In the genomic region with DNA sequence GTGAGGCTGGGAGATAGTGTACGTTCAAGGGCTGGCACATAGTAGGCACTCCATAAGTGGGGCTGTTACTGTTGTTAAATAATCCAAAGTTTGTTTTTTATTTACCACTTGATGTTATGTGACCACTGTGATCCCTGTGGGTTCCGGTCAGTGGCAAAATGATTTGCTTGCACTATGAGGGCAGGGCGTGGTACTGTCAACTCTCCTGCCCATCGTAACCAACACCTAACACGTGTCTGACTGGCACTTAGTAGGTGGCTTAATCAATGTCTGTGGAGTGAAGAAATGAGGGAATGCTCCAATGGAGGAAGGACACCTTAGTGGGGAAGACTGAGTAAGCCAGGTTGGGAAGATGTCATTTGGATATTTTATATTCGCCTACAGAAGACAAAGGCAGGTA, we compare ENCODE assay signal across 20 cellular contexts. TPM values are rescaled to one million over a fixed set of nuclear protein-coding genes. Genes with fewer than 3 reads are reported as not detected.
A peak's percentile ranks its signal among the peaks of the same experiment; 100 is the strongest.
DNase-seq lines count a peak whose midpoint lies in the region; ATAC-seq, FAIRE-seq and TF ChIP-seq lines count a peak whose summit lies in the region.
"Had no signal": no experiment of that assay in that cellular context is flagged by ENCODE, and none has a peak within 500 bp of the region (broad histone marks: within the 10 kb centered on the region; RNA-seq: fewer than 3 reads in every experiment).

No MANE protein-coding gene starts in this region.

- in situ Hi-C loops in HepG2 (cut with HindIII; ENCODE audit: extremely low pct_ligation_motif_present, low pct_unique_long_range_greater_than_20kb), result no loop called here

- H3K36me3 ChIP-seq in HepG2 (replicated peaks in 1 of 2; ENCODE audit: control insufficient read depth in 1 of 2, insufficient read depth in 2 of 2, low read length in 2 of 2), result no peaks in the 10 kb centered on the region
- no peaks in the 10 kb centered on the region for H3K36me3 ChIP-seq in right lobe of liver
- no peaks in the 10 kb centered on the region for H3K36me3 ChIP-seq in osteoblast (ENCODE audit: insufficient read depth, low read length)
- H3K36me3 ChIP-seq in adrenal gland (replicated peaks in 1 of 2), result no peaks in the 10 kb centered on the region

- TF ChIP-seq CTCF in HepG2 (CRISPR knock-in tag; IDR thresholded peaks at IDR 0.05), result no peak
- no peak for TF ChIP-seq CTCF in right lobe of liver (IDR thresholded peaks at IDR 0.05)
- TF ChIP-seq CTCF in endothelial cell (IDR thresholded peaks at IDR 0.05; ENCODE audit: unreplicated experiment), result no peak
- no peak for TF ChIP-seq CTCF in osteoblast (IDR thresholded peaks at IDR 0.05; ENCODE audit: extremely low read depth, low read depth, low read length)
- no peak for TF ChIP-seq CTCF in adrenal gland (IDR thresholded peaks at IDR 0.05)

- POLR2A ChIA-PET in HepG2 (lab: Yijun Ruan, JAX), result no interaction called here

- no peak for TF ChIP-seq RAD21 in HepG2 (CRISPR knock-in tag; IDR thresholded peaks at IDR 0.05)

- H3K79me2 ChIP-seq in HepG2 (ENCODE audit: insufficient read depth, low read length), result no peaks in the 10 kb centered on the region
- no peaks in the 10 kb centered on the region for H3K79me2 ChIP-seq in osteoblast (ENCODE audit: insufficient read depth, low read length)

- H3K9ac ChIP-seq in HepG2 (ENCODE audit: insufficient read depth, low read depth, low read length), result no peak overlapping the region

- H3K9me3 ChIP-seq in HepG2 (ENCODE audit: low read length) (no peaks in the 10 kb centered on the region), right lobe of liver (no peaks in the 10 kb centered on the region), osteoblast (ENCODE audit: low read depth, low read length) (no peaks in the 10 kb centered on the region), adrenal gland (replicated peaks in 1 of 3) (no peaks in the 10 kb centered on the region)
- H3K9me3 ChIP-seq: A549 had no signal

- H3K4me2 ChIP-seq in HepG2 (ENCODE audit: low read depth, low read length), result no peak overlapping the region
- H3K4me2 ChIP-seq in osteoblast (ENCODE audit: insufficient read depth, low read length), result no peak overlapping the region
- H3K4me2 ChIP-seq: A549 had no signal

- TF ChIP-seq EP300 in HepG2 (IDR thresholded peaks at IDR 0.05; ENCODE audit: low read depth in 2 of 2, low read length in 2 of 2) (no peak), HepG2 (CRISPR knock-in tag; IDR thresholded peaks at IDR 0.05; ENCODE audit: borderline replicate concordance) (no peak)

- no peak for ATAC-seq in HepG2
- ATAC-seq in right lobe of liver, result no peak
- no peak for ATAC-seq in HG02678 (IDR thresholded peaks at IDR 0.05; ENCODE audit: unreplicated experiment)
- ATAC-seq: A549; CD8-positive, alpha-beta T cell had no signal

- H3K4me3 ChIP-seq in HepG2 (replicated peaks in 1 of 3; ENCODE audit: insufficient read depth in 1 of 3, low read depth in 2 of 3, low read length in 3 of 3) (no peak overlapping the region), right lobe of liver (no peak overlapping the region), osteoblast (ENCODE audit: insufficient read depth, low read length) (no peak overlapping the region), adrenal gland (no peak overlapping the region)
- H3K4me3 ChIP-seq: A549 had no signal

- H2AFZ ChIP-seq in HepG2 (ENCODE audit: low read length) (no peak overlapping the region), osteoblast (ENCODE audit: low read length) (no peak overlapping the region)

- no TSS peak for BruUV-seq in HepG2 (replicated peaks; lab: Mats Ljungman, UMichigan)

- H4K20me1 ChIP-seq in HepG2 (ENCODE audit: insufficient read depth, low read length) (no peaks in the 10 kb centered on the region), osteoblast (ENCODE audit: insufficient read depth, low read length) (no peaks in the 10 kb centered on the region)

- H3K27me3 Mint-ChIP-seq in endothelial cell (ENCODE audit: unreplicated experiment), result peaks cover 2% of the 10 kb centered on the region

- peaks cover 22% of the 10 kb centered on the region for H3K36me3 Mint-ChIP-seq in endothelial cell (ENCODE audit: low read depth, unreplicated experiment)
- H3K36me3 Mint-ChIP-seq: CD8-positive, alpha-beta T cell had no signal

- no peaks in the 10 kb centered on the region for H3K9me3 Mint-ChIP-seq in endothelial cell (ENCODE audit: unreplicated experiment)

- peaks cover 29% of the 10 kb centered on the region for H3K4me1 Mint-ChIP-seq in endothelial cell (ENCODE audit: unreplicated experiment)

- peaks cover 2 to 12% of the 10 kb centered on the region in 2 experiments; a peak in 4 of 5 replicates for H3K27me3 ChIP-seq in HepG2 (ENCODE audit: control insufficient read depth in 1 of 2, insufficient read depth in 2 of 2, low read length in 2 of 2)
- H3K27me3 ChIP-seq in right lobe of liver, result no peaks in the 10 kb centered on the region
- H3K27me3 ChIP-seq in osteoblast (ENCODE audit: insufficient read depth, low read length), result peaks cover 16% of the 10 kb centered on the region
- no peaks in the 10 kb centered on the region for H3K27me3 ChIP-seq in adrenal gland

- H3K4me1 ChIP-seq in HepG2 (ENCODE audit: insufficient read depth, low read length) (0 out of 2 replicates have a peak, but pooled peaks cover 6% of the 10 kb centered on the region), right lobe of liver (no peaks in the 10 kb centered on the region), osteoblast (ENCODE audit: insufficient read depth, low read length) (no peaks in the 10 kb centered on the region), adrenal gland (replicated peaks in 1 of 2) (no peaks in the 10 kb centered on the region)
- H3K4me1 ChIP-seq: A549 had no signal

- TF ChIP-seq POLR2A in HepG2 (IDR thresholded peaks at IDR 0.05; ENCODE audit: insufficient read depth in 1 of 2, low read depth in 2 of 2, low read length in 2 of 2) (no peak), right lobe of liver (IDR thresholded peaks at IDR 0.05) (no peak), adrenal gland (IDR thresholded peaks at IDR 0.05) (no peak)

- no peak overlapping the region for H3K27ac ChIP-seq in HepG2 (ENCODE audit: extremely low read length, insufficient read depth, low read length)
- H3K27ac ChIP-seq in right lobe of liver, result no peak overlapping the region
- no peak overlapping the region for H3K27ac ChIP-seq in osteoblast (ENCODE audit: low read depth, low read length)
- no peak overlapping the region for H3K27ac ChIP-seq in adrenal gland
- H3K27ac ChIP-seq: 22Rv1, A549, HL-60 had no signal

- DNase-seq in HepG2 (ENCODE audit: low spot score) (no peak), right lobe of liver (no peak), endothelial cell (ENCODE audit: low spot score) (no peak), osteoblast (ENCODE audit: insufficient read length, low spot score, missing footprints) (peak; percentile 25), T1000 (lab: John Stamatoyannopoulos, UW) (no peak), adrenal gland (no peak)
- DNase-seq: AML-193; Calu3; CD8-positive, alpha-beta T cell; DMS79 treated with DMSO at 0.1 percent for 48 hours; GF-D8; H9; IMR-90 had no signal

- intact Hi-C loops in HepG2 (cut with micrococcal nuclease; ENCODE audit: unreplicated experiment), result no loop called here
- intact Hi-C loops in right lobe of liver (cut with DNase I), result no loop called here
- intact Hi-C loops in adrenal gland (cut with DNase I), result no loop called here

- CTCF ChIA-PET in HepG2 (lab: Yijun Ruan, JAX; ENCODE audit: low intra/inter-chr PET ratio, low total read pairs), result no interaction called here

- FAIRE-seq in HepG2 (lab: Jason Lieb, UNC), result no peak
- FAIRE-seq: A549, H1 had no signal

- H3K4me3 Mint-ChIP-seq in endothelial cell (ENCODE audit: unreplicated experiment), result peak overlapping the region; percentile 72
- H3K4me3 Mint-ChIP-seq: CD8-positive, alpha-beta T cell; H9 had no signal

- H3K27ac Mint-ChIP-seq in endothelial cell (ENCODE audit: unreplicated experiment), result no peak overlapping the region
- H3K27ac Mint-ChIP-seq: CD8-positive, alpha-beta T cell; H9 had no signal

- 67% methylated on average over 6 of the region's 6 CpGs for WGBS in HepG2 (ENCODE audit: low lambda C conversion rate)
- WGBS in right lobe of liver (ENCODE audit: insufficient coverage, low coverage, low lambda C conversion rate, missing lambda C conversion rate), result 69% methylated on average over 6 of the region's 6 CpGs
- 85 to 94% (median 88%) methylated on average over 6 of the region's 6 CpGs for WGBS in adrenal gland, 4 donors

RNA-seq across cellular contexts. Expression of gene ADORA1, which starts 14.6 kb away (rescaled TPM):
- total RNA-seq in HepG2 (2016; rRNA removed; fragmentation: Illumina TruSeq; extraction: Trizol), result 0.08 and 0.11 TPM in 2 replicates
- total RNA-seq in HepG2 (2016; cell fraction: cytosol; rRNA removed; fragmentation: Illumina TruSeq; extraction: Trizol; ENCODE audit: low read depth), result not detected in 2 replicates
- total RNA-seq in HepG2 (2016; cell fraction: insoluble cytoplasmic fraction; rRNA removed; fragmentation: Illumina TruSeq; extraction: Trizol), result 0.15 TPM in 1 of 2 replicates, not detected in the other
- total RNA-seq in HepG2 (2016; cell fraction: membrane; rRNA removed; fragmentation: Illumina TruSeq; extraction: Trizol), result 0.10 TPM in 1 of 2 replicates, not detected in the other
- 0.22 TPM in 1 of 2 replicates, not detected in the other for total RNA-seq in HepG2 (2016; cell fraction: nucleus; rRNA removed; fragmentation: Illumina TruSeq; extraction: Trizol)
- not detected in 2 replicates for polyA plus RNA-seq in HepG2 (2011; rRNA removed)
- polyA plus RNA-seq in HepG2 (2011; cell fraction: cytosol; rRNA removed), result not detected in 2 replicates
- polyA plus RNA-seq in HepG2 (2011; cell fraction: nucleus; rRNA removed), result not detected in 2 replicates
- not detected in 2 replicates for polyA plus RNA-seq in HepG2 (2012)
- not detected in 2 replicates for polyA plus RNA-seq in HepG2 (2016; cell fraction: cytosol; fragmentation: Illumina TruSeq; extraction: Trizol; ENCODE audit: low read depth)
- 0.11 TPM in 1 of 2 replicates, not detected in the other for polyA plus RNA-seq in HepG2 (2016; cell fraction: insoluble cytoplasmic fraction; fragmentation: Illumina TruSeq; extraction: Trizol; ENCODE audit: low read depth)
- not detected in 2 replicates for polyA plus RNA-seq in HepG2 (2016; cell fraction: membrane; fragmentation: Illumina TruSeq; extraction: Trizol; ENCODE audit: low read depth)
- 0.17 TPM in 1 of 2 replicates, not detected in the other for polyA plus RNA-seq in HepG2 (2016; cell fraction: nucleus; fragmentation: Illumina TruSeq; extraction: Trizol; ENCODE audit: insufficient read depth, low read depth)
- 0.72 TPM in 1 of 2 replicates, not detected in the other for polyA minus RNA-seq in HepG2 (2011; rRNA and poly(A)+ RNA removed; ENCODE audit: low replicate concordance)
- polyA minus RNA-seq in HepG2 (2011; cell fraction: cytosol; rRNA and poly(A)+ RNA removed), result not detected in 2 replicates
- not detected in 2 replicates for polyA minus RNA-seq in HepG2 (2011; cell fraction: nucleus; rRNA and poly(A)+ RNA removed)
- total RNA-seq in right lobe of liver, result under 1 TPM in 5 of 6 experiments, not detected in 1; 0.31 to 0.78 (median 0.39) TPM
- 16.3 TPM for total RNA-seq in endothelial cell (ENCODE audit: unreplicated experiment)
- total RNA-seq in osteoblast, result 4.0 and 9.1 TPM in 2 replicates
- total RNA-seq in adrenal gland, result 1 to 10 TPM in 1 of 8 donors, under 1 TPM in 7; 0.14 to 1.7 (median 0.66) TPM
- under 1 TPM; 0.47 to 0.56 (median 0.49) TPM for polyA plus RNA-seq in adrenal gland
- total RNA-seq: CD8-positive, alpha-beta T cell had no signal

RNA-seq across cellular contexts. Expression of gene MYBPH, which starts 33.5 kb away (rescaled TPM):
- total RNA-seq in HepG2 (2016; rRNA removed; fragmentation: Illumina TruSeq; extraction: Trizol) (not detected in 2 replicates), right lobe of liver (under 1 TPM in 1 of 6 experiments, not detected in 5; 0.12 TPM), endothelial cell (ENCODE audit: unreplicated experiment) (not detected), osteoblast (under 0.01 and 0.29 TPM in 2 replicates), adrenal gland (not detected)
- not detected in 2 replicates for total RNA-seq in HepG2 (2016; cell fraction: cytosol; rRNA removed; fragmentation: Illumina TruSeq; extraction: Trizol; ENCODE audit: low read depth)
- total RNA-seq in HepG2 (2016; cell fraction: insoluble cytoplasmic fraction; rRNA removed; fragmentation: Illumina TruSeq; extraction: Trizol), result not detected in 2 replicates
- total RNA-seq in HepG2 (2016; cell fraction: membrane; rRNA removed; fragmentation: Illumina TruSeq; extraction: Trizol), result not detected in 2 replicates
- total RNA-seq in HepG2 (2016; cell fraction: nucleus; rRNA removed; fragmentation: Illumina TruSeq; extraction: Trizol), result not detected in 2 replicates
- polyA plus RNA-seq in HepG2 (2011; rRNA removed) (0.04 TPM in 1 of 2 replicates, not detected in the other), adrenal gland (under 1 TPM in 1 of 3 donors, not detected in 2; 0.64 TPM)
- polyA plus RNA-seq in HepG2 (2011; cell fraction: cytosol; rRNA removed), result not detected in 2 replicates
- polyA plus RNA-seq in HepG2 (2011; cell fraction: nucleus; rRNA removed), result not detected in 2 replicates
- polyA plus RNA-seq in HepG2 (2012), result not detected in 2 replicates
- not detected in 2 replicates for polyA plus RNA-seq in HepG2 (2016; cell fraction: cytosol; fragmentation: Illumina TruSeq; extraction: Trizol; ENCODE audit: low read depth)
- polyA plus RNA-seq in HepG2 (2016; cell fraction: insoluble cytoplasmic fraction; fragmentation: Illumina TruSeq; extraction: Trizol; ENCODE audit: low read depth), result not detected in 2 replicates
- polyA plus RNA-seq in HepG2 (2016; cell fraction: membrane; fragmentation: Illumina TruSeq; extraction: Trizol; ENCODE audit: low read depth), result not detected in 2 replicates
- polyA plus RNA-seq in HepG2 (2016; cell fraction: nucleus; fragmentation: Illumina TruSeq; extraction: Trizol; ENCODE audit: insufficient read depth, low read depth), result not detected in 2 replicates
- not detected in 2 replicates for polyA minus RNA-seq in HepG2 (2011; rRNA and poly(A)+ RNA removed; ENCODE audit: low replicate concordance)
- not detected in 2 replicates for polyA minus RNA-seq in HepG2 (2011; cell fraction: cytosol; rRNA and poly(A)+ RNA removed)
- polyA minus RNA-seq in HepG2 (2011; cell fraction: nucleus; rRNA and poly(A)+ RNA removed), result not detected in 2 replicates
- total RNA-seq: Calu3; CD8-positive, alpha-beta T cell; H1; H9; HT1080; IMR-90 had no signal
- polyA plus RNA-seq: A549, BJ, H1, IMR-90 had no signal

RNA-seq across cellular contexts. Expression of gene CHI3L1, which starts 44.4 kb away (rescaled TPM):
- total RNA-seq in HepG2 (2016; rRNA removed; fragmentation: Illumina TruSeq; extraction: Trizol) (0.13 TPM in 1 of 2 replicates, not detected in the other), right lobe of liver (100 to 1,000 TPM in 3 of 6 experiments, 10 to 100 TPM in 2, 1 to 10 TPM in 1; 2.8 to 397 (median 219) TPM), endothelial cell (ENCODE audit: unreplicated experiment) (0.21 TPM), osteoblast (273 and 932 TPM in 2 replicates), adrenal gland (1 to 10 TPM in 3 of 8 donors, under 1 TPM in 5; 0.24 to 2.0 (median 0.74) TPM)
- not detected in 2 replicates for total RNA-seq in HepG2 (2016; cell fraction: cytosol; rRNA removed; fragmentation: Illumina TruSeq; extraction: Trizol; ENCODE audit: low read depth)
- total RNA-seq in HepG2 (2016; cell fraction: insoluble cytoplasmic fraction; rRNA removed; fragmentation: Illumina TruSeq; extraction: Trizol), result 0.17 TPM in 1 of 2 replicates, not detected in the other
- not detected in 2 replicates for total RNA-seq in HepG2 (2016; cell fraction: membrane; rRNA removed; fragmentation: Illumina TruSeq; extraction: Trizol)
- not detected in 2 replicates for total RNA-seq in HepG2 (2016; cell fraction: nucleus; rRNA removed; fragmentation: Illumina TruSeq; extraction: Trizol)
- polyA plus RNA-seq in HepG2 (2011; rRNA removed) (0.09 and 0.17 TPM in 2 replicates), adrenal gland (10 to 100 TPM in 1 of 3 donors, 1 to 10 TPM in 1, under 1 TPM in 1; 0.53 to 19.1 (median 5.3) TPM)
- polyA plus RNA-seq in HepG2 (2011; cell fraction: cytosol; rRNA removed), result 0.13 TPM in 2 replicates
- polyA plus RNA-seq in HepG2 (2011; cell fraction: nucleus; rRNA removed), result 0.12 and 0.35 TPM in 2 replicates
- not detected in 2 replicates for polyA plus RNA-seq in HepG2 (2012)
- polyA plus RNA-seq in HepG2 (2016; cell fraction: cytosol; fragmentation: Illumina TruSeq; extraction: Trizol; ENCODE audit: low read depth), result not detected in 2 replicates
- not detected in 2 replicates for polyA plus RNA-seq in HepG2 (2016; cell fraction: insoluble cytoplasmic fraction; fragmentation: Illumina TruSeq; extraction: Trizol; ENCODE audit: low read depth)
- not detected in 2 replicates for polyA plus RNA-seq in HepG2 (2016; cell fraction: membrane; fragmentation: Illumina TruSeq; extraction: Trizol; ENCODE audit: low read depth)
- 0.41 TPM in 1 of 2 replicates, not detected in the other for polyA plus RNA-seq in HepG2 (2016; cell fraction: nucleus; fragmentation: Illumina TruSeq; extraction: Trizol; ENCODE audit: insufficient read depth, low read depth)
- not detected in 2 replicates for polyA minus RNA-seq in HepG2 (2011; rRNA and poly(A)+ RNA removed; ENCODE audit: low replicate concordance)
- polyA minus RNA-seq in HepG2 (2011; cell fraction: cytosol; rRNA and poly(A)+ RNA removed), result not detected in 2 replicates
- polyA minus RNA-seq in HepG2 (2011; cell fraction: nucleus; rRNA and poly(A)+ RNA removed), result not detected in 2 replicates
- total RNA-seq: Calu3; CD8-positive, alpha-beta T cell; H1; H9; IMR-90 had no signal

RNA-seq across cellular contexts. Expression of gene MYOG, which starts 56.3 kb away (rescaled TPM):
- total RNA-seq in HepG2 (2016; rRNA removed; fragmentation: Illumina TruSeq; extraction: Trizol), result not detected in 2 replicates
- not detected in 2 replicates for total RNA-seq in HepG2 (2016; cell fraction: cytosol; rRNA removed; fragmentation: Illumina TruSeq; extraction: Trizol; ENCODE audit: low read depth)
- total RNA-seq in HepG2 (2016; cell fraction: insoluble cytoplasmic fraction; rRNA removed; fragmentation: Illumina TruSeq; extraction: Trizol), result not detected in 2 replicates
- total RNA-seq in HepG2 (2016; cell fraction: membrane; rRNA removed; fragmentation: Illumina TruSeq; extraction: Trizol), result not detected in 2 replicates
- total RNA-seq in HepG2 (2016; cell fraction: nucleus; rRNA removed; fragmentation: Illumina TruSeq; extraction: Trizol), result not detected in 2 replicates
- not detected in 2 replicates for polyA plus RNA-seq in HepG2 (2011; rRNA removed)
- polyA plus RNA-seq in HepG2 (2011; cell fraction: cytosol; rRNA removed), result not detected in 2 replicates
- not detected in 2 replicates for polyA plus RNA-seq in HepG2 (2011; cell fraction: nucleus; rRNA removed)
- not detected in 2 replicates for polyA plus RNA-seq in HepG2 (2012)
- not detected in 2 replicates for polyA plus RNA-seq in HepG2 (2016; cell fraction: cytosol; fragmentation: Illumina TruSeq; extraction: Trizol; ENCODE audit: low read depth)
- polyA plus RNA-seq in HepG2 (2016; cell fraction: insoluble cytoplasmic fraction; fragmentation: Illumina TruSeq; extraction: Trizol; ENCODE audit: low read depth), result not detected in 2 replicates
- polyA plus RNA-seq in HepG2 (2016; cell fraction: membrane; fragmentation: Illumina TruSeq; extraction: Trizol; ENCODE audit: low read depth), result not detected in 2 replicates
- polyA plus RNA-seq in HepG2 (2016; cell fraction: nucleus; fragmentation: Illumina TruSeq; extraction: Trizol; ENCODE audit: insufficient read depth, low read depth), result not detected in 2 replicates
- polyA minus RNA-seq in HepG2 (2011; rRNA and poly(A)+ RNA removed; ENCODE audit: low replicate concordance), result not detected in 2 replicates
- not detected in 2 replicates for polyA minus RNA-seq in HepG2 (2011; cell fraction: cytosol; rRNA and poly(A)+ RNA removed)
- polyA minus RNA-seq in HepG2 (2011; cell fraction: nucleus; rRNA and poly(A)+ RNA removed), result not detected in 2 replicates
- not detected for total RNA-seq in right lobe of liver
- 15.7 TPM for total RNA-seq in endothelial cell (ENCODE audit: unreplicated experiment)
- not detected in 2 replicates for total RNA-seq in osteoblast
- not detected for total RNA-seq in adrenal gland
- polyA plus RNA-seq in adrenal gland, result not detected
- total RNA-seq: Calu3; CD8-positive, alpha-beta T cell; H1; H9; HT1080; IMR-90 had no signal
- polyA plus RNA-seq: A549, BJ, H1, IMR-90 had no signal
